Comparison of ENCODE assay signal across 29 cellular contexts in genomic region chr10:62543981-62544380, GRCh38.
"Had no signal": no experiment of that assay in that cellular context is flagged by ENCODE, and none has a peak within 500 bp of the region (broad histone marks: within the 10 kb centered on the region; RNA-seq: fewer than 3 reads in every experiment).

No MANE protein-coding gene starts in this region.

- ATAC-seq: foreskin keratinocyte; gastroesophageal sphincter; heart right ventricle; left lobe of liver; mucosa of descending colon; natural killer cell treated with Interleukin-12 subunit alpha and Interleukin-12 subunit beta and Interleukin-15 and Interleukin-18, amount 100 ng/mL, for 72 hours; sciatic nerve; stimulated activated effector memory CD8-positive, alpha-beta T cell treated with anti-CD3 and anti-CD28 coated beads, Interleukin-12 subunit alpha, Interleukin-12 subunit beta, amount 100 ng/mL, for 72 hours had no signal

- H3K9ac ChIP-seq: neural progenitor cell had no signal

- H3K4me1 ChIP-seq: esophagus muscularis mucosa, foreskin keratinocyte, gastroesophageal sphincter, neural progenitor cell, prostate gland, stomach, thyroid gland had no signal

- H3K4me3 Mint-ChIP-seq: immature natural killer cell; memory B cell; mesothelial cell of epicardium; naive B cell; natural killer cell treated with Interleukin-12 subunit alpha and Interleukin-12 subunit beta and Interleukin-15 and Interleukin-18, amount 100 ng/mL, for 72 hours; neural progenitor cell; stimulated activated effector memory CD8-positive, alpha-beta T cell treated with anti-CD3 and anti-CD28 coated beads, Interleukin-12 subunit alpha, Interleukin-12 subunit beta, amount 100 ng/mL, for 72 hours had no signal

- H3K36me3 Mint-ChIP-seq: immature natural killer cell; mesothelial cell of epicardium; natural killer cell treated with Interleukin-12 subunit alpha and Interleukin-12 subunit beta and Interleukin-15 and Interleukin-18, amount 100 ng/mL, for 72 hours; neural progenitor cell; stimulated activated effector memory CD8-positive, alpha-beta T cell treated with anti-CD3 and anti-CD28 coated beads, Interleukin-12 subunit alpha, Interleukin-12 subunit beta, amount 100 ng/mL, for 72 hours had no signal

- H3K4me1 Mint-ChIP-seq: immature natural killer cell; mesothelial cell of epicardium; neural progenitor cell; stimulated activated effector memory CD8-positive, alpha-beta T cell treated with anti-CD3 and anti-CD28 coated beads, Interleukin-12 subunit alpha, Interleukin-12 subunit beta, amount 100 ng/mL, for 72 hours had no signal

- H2AFZ ChIP-seq: neural progenitor cell had no signal

- H3K36me3 ChIP-seq: esophagus muscularis mucosa, gastroesophageal sphincter, heart right ventricle, neural progenitor cell, prostate gland, right atrium auricular region, stomach, thyroid gland, vagina had no signal

- H3K27me3 ChIP-seq: esophagus muscularis mucosa, gastroesophageal sphincter, heart right ventricle, neural progenitor cell, right atrium auricular region, stomach, thyroid gland, vagina had no signal

- H3K4me3 ChIP-seq: coronary artery, esophagus muscularis mucosa, gastroesophageal sphincter, heart right ventricle, lung, mucosa of descending colon, neural progenitor cell, prostate gland, right atrium auricular region, stomach, thyroid gland, vagina had no signal

- H3K27me3 Mint-ChIP-seq: memory B cell, naive B cell had no signal

- H3K27ac Mint-ChIP-seq: immature natural killer cell; memory B cell; mesothelial cell of epicardium; natural killer cell treated with Interleukin-12 subunit alpha and Interleukin-12 subunit beta and Interleukin-15 and Interleukin-18, amount 100 ng/mL, for 72 hours; neural progenitor cell; stimulated activated effector memory CD8-positive, alpha-beta T cell treated with anti-CD3 and anti-CD28 coated beads, Interleukin-12 subunit alpha, Interleukin-12 subunit beta, amount 100 ng/mL, for 72 hours had no signal

- H3K9me3 Mint-ChIP-seq: natural killer cell treated with Interleukin-12 subunit alpha and Interleukin-12 subunit beta and Interleukin-15 and Interleukin-18, amount 100 ng/mL, for 72 hours; neural progenitor cell; stimulated activated effector memory CD8-positive, alpha-beta T cell treated with anti-CD3 and anti-CD28 coated beads, Interleukin-12 subunit alpha, Interleukin-12 subunit beta, amount 100 ng/mL, for 72 hours had no signal

- H3K4me2 ChIP-seq: neural progenitor cell had no signal

- DNase-seq: dermis blood vessel endothelial cell; effector memory CD4-positive, alpha-beta T cell; foreskin keratinocyte; glutamatergic neuron; heart right ventricle; hypothalamus; immature natural killer cell; mucosa of descending colon; naive B cell; stimulated activated CD4-positive, alpha-beta T cell treated with anti-CD3 and anti-CD28 coated beads, Interleukin-2, amount 100 ng/mL, for 24 hours; stimulated activated CD4-positive, alpha-beta T cell treated with anti-CD3 and anti-CD28 coated beads, Interleukin-4, amount 100 ng/mL, for 24 hours; stimulated activated naive CD4-positive, alpha-beta T cell treated with Interleukin-2 at 50 U/mL for 16 hours; stomach; thyroid gland; trophoblast cell had no signal

- H3K27ac ChIP-seq: esophagus muscularis mucosa, foreskin keratinocyte, neural progenitor cell, prostate gland, stomach, thyroid gland, vagina had no signal

- H3K9me3 ChIP-seq: esophagus muscularis mucosa, gastroesophageal sphincter, heart right ventricle, mucosa of descending colon, prostate gland, right atrium auricular region, stomach, thyroid gland, vagina had no signal
